ENCODE assay signal across 10 cellular contexts in the genomic region with DNA sequence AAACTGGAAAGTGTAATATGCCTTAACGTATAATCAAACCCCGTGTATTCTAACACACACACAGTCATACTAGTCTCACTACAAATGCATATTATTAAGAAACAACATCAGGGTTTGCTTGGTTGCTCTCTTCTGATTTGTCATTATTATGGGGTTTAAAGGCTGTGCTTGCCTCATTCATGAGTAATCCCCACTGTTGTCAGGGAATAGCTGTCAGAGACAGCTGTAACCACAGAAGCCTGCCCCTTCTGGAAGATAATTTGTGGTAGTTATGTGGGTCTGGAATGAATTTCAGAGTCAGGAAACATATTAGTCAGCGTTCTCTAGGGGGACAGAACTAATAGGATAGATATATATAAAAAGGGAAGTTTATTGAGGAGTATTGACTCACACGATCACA.
DNase-seq lines count a peak whose midpoint lies in the region; TF ChIP-seq lines count a peak whose summit lies in the region.
"Had no signal": no experiment of that assay in that cellular context is flagged by ENCODE, and none has a peak within 500 bp of the region (broad histone marks: within the 10 kb centered on the region; RNA-seq: fewer than 3 reads in every experiment).

No MANE protein-coding gene starts in this region.

- BruUV-seq in PC-9 (replicated peaks; lab: Mats Ljungman, UMichigan) = no TSS peak

- no peaks in the 10 kb centered on the region for H4K20me1 ChIP-seq in PC-9 (ENCODE audit: insufficient read depth)

- no peaks in the 10 kb centered on the region for H3K9me3 ChIP-seq in PC-9 (ENCODE audit: insufficient read depth, low read depth)

- H3K27ac ChIP-seq in PC-9 = no peak overlapping the region

- no peaks in the 10 kb centered on the region for H3K36me3 ChIP-seq in PC-9 (ENCODE audit: low read depth)

- no peaks in the 10 kb centered on the region for H3F3A ChIP-seq in PC-9 (ENCODE audit: insufficient read depth, low read depth)

- no peaks in the 10 kb centered on the region for H3K4me1 ChIP-seq in PC-9 (replicated peaks; ENCODE audit: insufficient read depth)

- CTCF ChIA-PET in PC-9 (lab: Charles Lee) = no interaction called here

- no peaks in the 10 kb centered on the region for H3K9me2 ChIP-seq in PC-9 (ENCODE audit: insufficient read depth)

- no peak overlapping the region for H3K4me3 ChIP-seq in PC-9

- no peak overlapping the region for H3K4me2 ChIP-seq in PC-9

- POLR2A ChIA-PET in PC-9 (lab: Charles Lee; ENCODE audit: unreplicated experiment) = no interaction called here

- no peaks in the 10 kb centered on the region for H3K79me2 ChIP-seq in PC-9 (ENCODE audit: low read depth)

- intact Hi-C loops in PC-9 (cut with micrococcal nuclease; ENCODE audit: unreplicated experiment) = no loop called here

- H3K27me3 ChIP-seq in PC-9 (ENCODE audit: insufficient read depth, low read depth) = no peaks in the 10 kb centered on the region

- H2AFZ ChIP-seq in PC-9 = no peak overlapping the region

- DNase-seq in ELR (ENCODE audit: low read depth) (peak; percentile 67), SHP77 (lab: John Stamatoyannopoulos, UW) (peak; percentile 31 to 62), fibroblast of the conjunctiva (ENCODE audit: low read depth) (peak; percentile 87), renal cortical epithelial cell (ENCODE audit: low read depth) (peak; percentile 1), NCI-H2196 (lab: John Stamatoyannopoulos, UW; ENCODE audit: unreplicated experiment) (no peak), NCI-H2107 (lab: John Stamatoyannopoulos, UW) (no peak), PC-9 (no peak), SIG-M5 (lab: John Stamatoyannopoulos, UW) (no peak)
- DNase-seq: activated effector memory CD4-positive, alpha-beta T cell treated with Interleukin-2 at 50 U/mL for 16 hours; GDM1 had no signal

- no peak for TF ChIP-seq CTCF in PC-9 (conservative IDR thresholded peaks at IDR 0.05)

Comparison
In these comparisons a context has a peak if more than half of its experiments do, and no peak if none do; other contexts are left out.
1. DNase-seq: peak in ELR (single experiment), SHP77 (2 of 2), fibroblast of the conjunctiva (single experiment) and renal cortical epithelial cell (single experiment); none in NCI-H2196 (single experiment), NCI-H2107 (single experiment), PC-9 (0 of 2) and SIG-M5 (single experiment).